In the genomic region with DNA sequence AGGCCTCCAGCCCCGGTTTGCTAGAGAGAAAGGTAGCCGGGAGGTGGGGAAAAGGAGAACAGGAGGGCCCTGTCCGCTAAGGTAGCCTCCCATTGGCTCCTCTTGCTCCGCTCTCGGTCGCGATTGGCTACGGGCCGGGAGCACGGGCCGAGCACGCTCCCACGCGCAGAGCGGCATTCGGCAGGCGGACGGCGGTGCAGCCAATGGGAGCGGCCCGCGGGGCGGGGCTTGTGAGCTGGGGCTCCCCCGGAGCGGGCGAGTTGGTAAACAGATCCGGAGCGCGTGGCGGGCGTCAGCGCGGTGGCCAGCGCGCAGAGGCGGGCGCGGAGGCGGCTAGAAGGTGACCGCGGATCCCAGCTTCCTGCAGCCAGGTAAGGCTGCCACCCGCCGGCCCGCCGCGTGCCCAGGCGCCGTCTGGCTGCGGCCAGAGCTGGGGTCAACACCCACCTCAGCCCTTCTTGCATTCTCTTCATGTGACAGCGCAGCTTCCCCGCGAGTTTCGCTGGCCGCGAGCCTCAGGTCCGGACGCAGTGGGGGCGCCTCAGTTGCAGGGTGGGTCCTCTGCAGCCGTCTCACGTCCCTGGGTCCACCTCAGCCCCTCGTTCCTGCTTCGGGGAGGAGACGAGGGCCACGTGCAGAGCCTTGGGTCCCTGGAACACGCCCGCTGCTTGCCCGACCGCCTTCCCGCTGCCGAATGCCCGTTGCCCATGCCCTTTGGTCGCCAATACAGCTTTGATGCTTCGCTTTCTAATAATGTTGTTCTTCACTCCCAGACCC, we compare ENCODE assay signal across 8 cellular contexts. TPM values are rescaled to one million over a fixed set of nuclear protein-coding genes. Genes with fewer than 3 reads are reported as not detected.
A peak's percentile ranks its signal among the peaks of the same experiment; 100 is the strongest.
DNase-seq lines count a peak whose midpoint lies in the region; ATAC-seq lines count a peak whose summit lies in the region.

Gene COQ8A (plus strand): TSS at position 266 of the 777 bp plus-strand sequence. CDS start 21,092 bp downstream, outside the sequence.

- no peaks in the 10 kb centered on the region for H3K27me3 ChIP-seq in CD8-positive, alpha-beta memory T cell (ENCODE audit: insufficient read depth, low read length, poor library complexity, severe bottlenecking)

- DNase-seq in CD8-positive, alpha-beta memory T cell = peak; percentile 97 to 100 (median 99)
- DNase-seq in HUDEP-2 (lab: John Stamatoyannopoulos, UW; ENCODE audit: unreplicated experiment in 76 of 76) (peak in 75 of 76 experiments; percentile 72 to 100 (median 98)), NOMO-1 treated with dmso at 0.1 percent for 144 hours (lab: John Stamatoyannopoulos, UW; ENCODE audit: unreplicated experiment) (peak; percentile 99), lung microvascular endothelial cell (ENCODE audit: low read depth in 2 of 2) (peak; percentile 99 to 100)
- peak; percentile 93 to 97 (median 95) for DNase-seq in activated CD8-positive, alpha-beta memory T cell treated with anti-CD3 and anti-CD28 coated beads for 48 hours (ENCODE audit: low read depth in 2 of 3, low spot score in 2 of 3)
- peak; percentile 98 for DNase-seq in effector memory CD8-positive, alpha-beta T cell
- peak; percentile 97 for DNase-seq in stimulated activated CD4-positive, alpha-beta T cell treated with anti-CD3 and anti-CD28 coated beads, TNF-alpha, amount 100 ng/mL, for 4 hours (ENCODE audit: low read depth in 3 of 3)

- peaks cover 0 to 3% of the 10 kb centered on the region in 2 donors for H3K27me3 Mint-ChIP-seq in CD8-positive, alpha-beta memory T cell
- no peaks in the 10 kb centered on the region for H3K27me3 Mint-ChIP-seq in effector memory CD8-positive, alpha-beta T cell

- POLR2A ChIA-PET in CD8-positive, alpha-beta memory T cell (lab: Charles Lee) = interaction anchor here (1.0 to 3.0 kb wide), 4 partner anchors 11 to 1473 kb away, joined by 3 to 25 read pairs (median 8); partner anchors contain the start of gene PARP1

- peaks cover 43% of the 10 kb centered on the region for H3K4me1 ChIP-seq in CD8-positive, alpha-beta memory T cell (ENCODE audit: insufficient read depth, low read length)

- H3K4me1 Mint-ChIP-seq in CD8-positive, alpha-beta memory T cell = peaks cover 45 to 59% (median 58%) of the 10 kb centered on the region in 3 donors
- H3K4me1 Mint-ChIP-seq in effector memory CD8-positive, alpha-beta T cell (ENCODE audit: low read depth in 2 of 2) = peaks cover 41 to 49% of the 10 kb centered on the region in 2 donors

- no peaks in the 10 kb centered on the region for H3K36me3 ChIP-seq in CD8-positive, alpha-beta memory T cell (ENCODE audit: insufficient read depth, low read length)

- H3K4me3 ChIP-seq in CD8-positive, alpha-beta memory T cell (ENCODE audit: low read length) = peak within 1 kb of the TSS; percentile 85

- H3K27ac ChIP-seq in CD8-positive, alpha-beta memory T cell (ENCODE audit: low read depth, low read length) = peak within 1 kb of the TSS; percentile 94

- CTCF ChIA-PET in CD8-positive, alpha-beta memory T cell (lab: Charles Lee) = interaction anchor here (1.7 kb wide), 2 partner anchors 28 to 307 kb away, joined by 3 to 5 read pairs; no protein-coding TSS in a partner anchor

- H3K9me3 Mint-ChIP-seq in CD8-positive, alpha-beta memory T cell = peaks cover 0 to 7% (median 4%) of the 10 kb centered on the region in 5 donors
- peaks cover 0 to 6% of the 10 kb centered on the region in 2 donors for H3K9me3 Mint-ChIP-seq in effector memory CD8-positive, alpha-beta T cell

- H3K36me3 Mint-ChIP-seq in CD8-positive, alpha-beta memory T cell = peaks cover 5 to 12% (median 10%) of the 10 kb centered on the region in 3 donors
- H3K36me3 Mint-ChIP-seq in effector memory CD8-positive, alpha-beta T cell (ENCODE audit: insufficient read depth) = peaks cover 22% of the 10 kb centered on the region

- peaks cover 3% of the 10 kb centered on the region for H3K9me3 ChIP-seq in CD8-positive, alpha-beta memory T cell (ENCODE audit: low read length)

- peak within 1 kb of the TSS; percentile 93 to 98 (median 97) for H3K27ac Mint-ChIP-seq in CD8-positive, alpha-beta memory T cell
- H3K27ac Mint-ChIP-seq in effector memory CD8-positive, alpha-beta T cell = peak within 1 kb of the TSS; percentile 97

- peak; percentile 95 for ATAC-seq in GM21390 (IDR thresholded peaks at IDR 0.05; ENCODE audit: unreplicated experiment)
- ATAC-seq in effector memory CD8-positive, alpha-beta T cell (replicated peaks) = peak; percentile 88

- H3K4me3 Mint-ChIP-seq in CD8-positive, alpha-beta memory T cell = peak within 1 kb of the TSS; percentile 86 to 95 (median 89)
- H3K4me3 Mint-ChIP-seq in effector memory CD8-positive, alpha-beta T cell = peak within 1 kb of the TSS; percentile 86 to 89

RNA-seq across cellular contexts. Expression of gene COQ8A, which starts in this region (rescaled TPM):
- total RNA-seq in CD8-positive, alpha-beta memory T cell = 10 to 100 TPM; 30.7 to 35.2 TPM
- polyA plus RNA-seq in CD8-positive, alpha-beta memory T cell = 43.6 TPM
- total RNA-seq in lung microvascular endothelial cell = 14.2 and 33.3 TPM in 2 replicates

Comparison
In these comparisons a context has a peak if more than half of its experiments do, and no peak if none do; other contexts are left out.
1. Peak in every context shown above with its lines: DNase-seq, ATAC-seq, H3K4me3 ChIP-seq and H3K27ac ChIP-seq.